ENCODE assay signal across 16 cellular contexts in the genomic region with DNA sequence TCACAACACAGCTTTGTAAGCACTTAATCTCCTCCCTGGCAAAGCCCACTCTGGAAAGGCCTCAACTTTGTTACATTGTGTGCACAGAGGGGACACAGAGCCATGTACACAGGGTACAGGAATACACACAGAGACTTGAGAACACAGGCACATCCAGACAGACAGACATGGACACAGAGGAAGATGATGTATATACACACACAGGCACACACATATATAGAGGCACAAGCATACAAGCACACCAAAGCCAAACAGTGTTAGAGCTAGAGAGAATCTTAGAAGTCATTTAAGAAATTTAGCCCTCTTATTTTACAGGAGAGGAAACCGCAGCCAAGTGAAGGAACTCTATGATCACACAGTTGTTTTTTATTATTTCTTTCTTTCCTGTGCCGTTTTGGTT. TPM values are rescaled to one million over a fixed set of nuclear protein-coding genes. Genes with fewer than 3 reads are reported as not detected.
DNase-seq lines count a peak whose midpoint lies in the region; ATAC-seq and TF ChIP-seq lines count a peak whose summit lies in the region.
"Had no signal": no experiment of that assay in that cellular context is flagged by ENCODE, and none has a peak within 500 bp of the region (broad histone marks: within the 10 kb centered on the region; RNA-seq: fewer than 3 reads in every experiment).

No MANE protein-coding gene starts in this region.

- peak overlapping the region in 1 of 2 experiments; percentile 38; a peak in 2 of 4 replicates for H4K8ac ChIP-seq in IMR-90 (ENCODE audit: low read depth in 2 of 2, low read length in 2 of 2)
- H4K8ac ChIP-seq in mesenchymal stem cell (ENCODE audit: low read length), result no peak overlapping the region
- H4K8ac ChIP-seq in neuronal stem cell (ENCODE audit: low read depth, low read length), result no peak overlapping the region

- intact Hi-C loops in IMR-90 (cut with micrococcal nuclease) (no loop called here), mammary epithelial cell (cut with micrococcal nuclease) (no loop called here), natural killer cell (cut with micrococcal nuclease) (no loop called here)

- dilution Hi-C loops in IMR-90 (cut with HindIII; ENCODE audit: low sequenced_read_pairs, unreplicated experiment) (no loop called here), mammary epithelial cell (cut with HindIII; ENCODE audit: low sequenced_read_pairs) (no loop called here)

- CTCF ChIA-PET in IMR-90 (lab: Yijun Ruan, JAX), result interaction anchor here (0.5 to 3.1 kb wide), 3 partner anchors 12 to 46 kb away, joined by 3 to 17 read pairs (median 3); no protein-coding TSS in a partner anchor
- CTCF ChIA-PET in mammary epithelial cell (lab: Charles Lee; ENCODE audit: low non-redundant PET), result interaction anchor here (0.5 to 1.0 kb wide), 2 partner anchors 8 to 25 kb away, joined by 5 to 6 read pairs; no protein-coding TSS in a partner anchor

- peak overlapping the region; percentile 73; the same call in 2 of the 3 replicates for H2BK15ac ChIP-seq in IMR-90 (ENCODE audit: low read depth, low read length)
- no peak overlapping the region for H2BK15ac ChIP-seq in mesenchymal stem cell (ENCODE audit: low read depth, poor library complexity, severe bottlenecking)
- H2BK15ac ChIP-seq in neuronal stem cell (ENCODE audit: low read length), result no peak overlapping the region

- H3K9me3 ChIP-seq in IMR-90 (ENCODE audit: control insufficient read depth, insufficient read depth, low read length) (no peaks in the 10 kb centered on the region), mammary epithelial cell (replicated peaks; ENCODE audit: insufficient read depth, low read length) (no peaks in the 10 kb centered on the region), mesenchymal stem cell (ENCODE audit: control insufficient read depth, low read length) (no peaks in the 10 kb centered on the region), stomach smooth muscle (ENCODE audit: control insufficient read depth in 2 of 2, low read length in 2 of 2) (peaks cover 0 to 7% of the 10 kb centered on the region in 2 donors), neuronal stem cell (replicated peaks in 1 of 2; ENCODE audit: control insufficient read depth in 2 of 2, insufficient read depth in 1 of 2, low read depth in 1 of 2, low read length in 2 of 2) (no peaks in the 10 kb centered on the region)
- H3K9me3 ChIP-seq: BLaER1 treated with 17β-estradiol and CSF1 and Interleukin-3, amounts not matched to agents 10 nM and 100 nM had no signal

- H2BK20ac ChIP-seq in IMR-90 (ENCODE audit: low read depth, low read length), result peak overlapping the region; percentile 64

- H3K18ac ChIP-seq in IMR-90 (ENCODE audit: low read depth, low read length), result peak overlapping the region; percentile 32; the same call in 1 of the 2 replicates
- peak overlapping the region; percentile 4 to 50 for H3K18ac ChIP-seq in mesenchymal stem cell (ENCODE audit: low read depth in 1 of 2, low read length in 2 of 2)
- H3K18ac ChIP-seq in neuronal stem cell (ENCODE audit: low read length), result no peak overlapping the region

- H2AFZ ChIP-seq in IMR-90 (replicated peaks; ENCODE audit: low read length, poor library complexity) (peak overlapping the region; percentile 45), mammary epithelial cell (ENCODE audit: low read depth, low read length) (peak overlapping the region; percentile 31), mesenchymal stem cell (ENCODE audit: low read depth, low read length) (no peak overlapping the region), neuronal stem cell (ENCODE audit: low read length) (no peak overlapping the region)

- POLR2A ChIA-PET in IMR-90 (lab: Charles Lee; ENCODE audit: unreplicated experiment), result interaction anchor here (0.6 kb wide), 1 partner anchor 30 kb away, joined by 16 read pairs; no protein-coding TSS in a partner anchor

- H4K20me1 ChIP-seq in IMR-90 (ENCODE audit: insufficient read depth, low read length) (no peaks in the 10 kb centered on the region; the same call in 1 of the 2 replicates), mammary epithelial cell (ENCODE audit: insufficient read depth, low read length) (no peaks in the 10 kb centered on the region)
- H4K20me1 ChIP-seq: BLaER1 treated with 17β-estradiol and CSF1 and Interleukin-3, amounts not matched to agents 10 nM and 100 nM had no signal

- H3K23ac ChIP-seq in IMR-90 (ENCODE audit: low read depth, low read length) (peak overlapping the region; percentile 61), mesenchymal stem cell (ENCODE audit: low read length in 2 of 2) (no peak overlapping the region), neuronal stem cell (ENCODE audit: low read depth, low read length, poor library complexity) (no peak overlapping the region)

- H3K79me1 ChIP-seq in IMR-90 (ENCODE audit: low read depth in 1 of 2, low read length in 2 of 2), result no peaks in the 10 kb centered on the region
- H3K79me1 ChIP-seq in mesenchymal stem cell (replicated peaks; ENCODE audit: low read length, poor library complexity, severe bottlenecking), result no peaks in the 10 kb centered on the region
- H3K79me1 ChIP-seq in neuronal stem cell (ENCODE audit: low read depth, low read length), result no peaks in the 10 kb centered on the region

- no peak for TF ChIP-seq POLR2A in IMR-90 (IDR thresholded peaks at IDR 0.05; ENCODE audit: low read depth, low read length)

- no peak for TF ChIP-seq CTCF in IMR-90 (conservative IDR thresholded peaks at IDR 0.05; ENCODE audit: low read depth, low read length)
- no peak for TF ChIP-seq CTCF in mammary epithelial cell (conservative IDR thresholded peaks at IDR 0.05 in 1 of 2, IDR thresholded peaks at IDR 0.05 in 1 of 2; ENCODE audit: extremely low read depth in 1 of 2, insufficient read depth in 1 of 2, low read depth in 1 of 2, low read length in 2 of 2)
- TF ChIP-seq CTCF in endothelial cell (IDR thresholded peaks at IDR 0.05; ENCODE audit: unreplicated experiment), result no peak
- TF ChIP-seq CTCF in natural killer cell (IDR thresholded peaks at IDR 0.05), result no peak

- H3K36me3 ChIP-seq in IMR-90 (ENCODE audit: control insufficient read depth, insufficient read depth, low read length) (no peaks in the 10 kb centered on the region), mammary epithelial cell (ENCODE audit: insufficient read depth, low read length) (no peaks in the 10 kb centered on the region), mesenchymal stem cell (ENCODE audit: control insufficient read depth in 1 of 2, insufficient read depth in 2 of 2, low read depth in 1 of 2, low read length in 2 of 2) (no peaks in the 10 kb centered on the region), stomach smooth muscle (ENCODE audit: control insufficient read depth in 2 of 2, insufficient read depth in 2 of 2, low read length in 2 of 2) (no peaks in the 10 kb centered on the region), neuronal stem cell (replicated peaks in 1 of 2; ENCODE audit: control insufficient read depth in 2 of 2, insufficient read depth in 2 of 2, low read length in 2 of 2) (no peaks in the 10 kb centered on the region)
- H3K36me3 ChIP-seq: BLaER1 treated with 17β-estradiol and CSF1 and Interleukin-3, amounts not matched to agents 10 nM and 100 nM; left ventricle myocardium inferior had no signal

- no peak; the same call in 1 of the 2 replicates for ATAC-seq in IMR-90 (ENCODE audit: low read depth)
- no peak for ATAC-seq in natural killer cell
- ATAC-seq: stimulated activated naive B cell treated with anti-CD40 and anti-IgM and Interleukin-4, amounts not matched to agents 10 μg/mL and 1 μg/mL and 100 μg/mL, for 72 hours had no signal

- H3K27me3 ChIP-seq in IMR-90 (ENCODE audit: control insufficient read depth, insufficient read depth, low read length), result peaks cover 19% of the 10 kb centered on the region
- no peaks in the 10 kb centered on the region for H3K27me3 ChIP-seq in mammary epithelial cell (ENCODE audit: insufficient read depth, low read length)
- peaks cover 36 to 50% of the 10 kb centered on the region in 2 experiments for H3K27me3 ChIP-seq in mesenchymal stem cell (ENCODE audit: control insufficient read depth in 1 of 2, insufficient read depth in 1 of 2, low read length in 2 of 2)
- H3K27me3 ChIP-seq in stomach smooth muscle (ENCODE audit: control insufficient read depth in 1 of 2, insufficient read depth in 2 of 2, low read length in 2 of 2), result no peaks in the 10 kb centered on the region
- H3K27me3 ChIP-seq in neuronal stem cell (ENCODE audit: control insufficient read depth in 3 of 3, insufficient read depth in 3 of 3, low read depth in 1 of 3, low read length in 3 of 3), result peaks cover 0 to 70% (median 19%) of the 10 kb centered on the region in 3 experiments

- H3K27me3 Mint-ChIP-seq in endothelial cell (ENCODE audit: unreplicated experiment), result peaks cover 8% of the 10 kb centered on the region
- H3K27me3 Mint-ChIP-seq in natural killer cell (ENCODE audit: low read depth in 2 of 2), result peaks cover 31 to 33% of the 10 kb centered on the region in 2 donors

- H2BK120ac ChIP-seq in IMR-90 (ENCODE audit: low read depth, low read length) (peak overlapping the region; percentile 59; the same call in 1 of the 2 replicates), mesenchymal stem cell (ENCODE audit: low read depth, low read length) (no peak overlapping the region), neuronal stem cell (ENCODE audit: low read depth, low read length) (no peak overlapping the region)

- H3K4me1 ChIP-seq in IMR-90 (ENCODE audit: control insufficient read depth, insufficient read depth, low read length) (peaks cover 23% of the 10 kb centered on the region), mammary epithelial cell (ENCODE audit: insufficient read depth, low read length) (peaks cover 83% of the 10 kb centered on the region), mesenchymal stem cell (ENCODE audit: control insufficient read depth, insufficient read depth, low read depth, low read length) (peaks cover 4% of the 10 kb centered on the region), stomach smooth muscle (ENCODE audit: control insufficient read depth, insufficient read depth, low read length) (peaks cover 57% of the 10 kb centered on the region), neuronal stem cell (ENCODE audit: control insufficient read depth in 2 of 2, insufficient read depth in 1 of 2, low read depth in 1 of 2, low read length in 2 of 2) (no peaks in the 10 kb centered on the region)

- H3K27ac Mint-ChIP-seq in endothelial cell (ENCODE audit: unreplicated experiment), result no peak overlapping the region
- H3K27ac Mint-ChIP-seq in natural killer cell, result no peak overlapping the region
- H3K27ac Mint-ChIP-seq: stimulated activated naive B cell treated with anti-CD40 and anti-IgM and Interleukin-4, amounts not matched to agents 10 μg/mL and 1 μg/mL and 100 μg/mL, for 72 hours had no signal

- H4K91ac ChIP-seq in IMR-90 (ENCODE audit: insufficient read depth, low read depth, low read length), result peak overlapping the region; percentile 18
- no peak overlapping the region for H4K91ac ChIP-seq in mesenchymal stem cell (ENCODE audit: low read length)
- no peak overlapping the region for H4K91ac ChIP-seq in neuronal stem cell (ENCODE audit: low read depth, low read length, poor library complexity)

- H3K4me1 Mint-ChIP-seq in endothelial cell (ENCODE audit: unreplicated experiment) (peaks cover 11% of the 10 kb centered on the region), natural killer cell (no peaks in the 10 kb centered on the region)
- H3K4me1 Mint-ChIP-seq: stimulated activated naive B cell treated with anti-CD40 and anti-IgM and Interleukin-4, amounts not matched to agents 10 μg/mL and 1 μg/mL and 100 μg/mL, for 72 hours had no signal

- H2BK5ac ChIP-seq in IMR-90 (ENCODE audit: low read depth, low read length, poor library complexity, severe bottlenecking) (no peak overlapping the region), mesenchymal stem cell (ENCODE audit: low read depth, low read length, poor library complexity, severe bottlenecking) (no peak overlapping the region), neuronal stem cell (ENCODE audit: low read length) (no peak overlapping the region)

- H2AK9ac ChIP-seq in IMR-90 (replicated peaks; ENCODE audit: low read depth, low read length, poor library complexity), result peak overlapping the region; percentile 49

- no peak overlapping the region for H3K4me3 Mint-ChIP-seq in endothelial cell (ENCODE audit: unreplicated experiment)
- H3K4me3 Mint-ChIP-seq in natural killer cell, result no peak overlapping the region
- H3K4me3 Mint-ChIP-seq: stimulated activated naive B cell treated with anti-CD40 and anti-IgM and Interleukin-4, amounts not matched to agents 10 μg/mL and 1 μg/mL and 100 μg/mL, for 72 hours had no signal

- no TSS peak for BruUV-seq in IMR-90 (replicated peaks; lab: Mats Ljungman, UMichigan)
- BruUV-seq in mammary epithelial cell (replicated peaks; lab: Mats Ljungman, UMichigan), result no TSS peak

- TF ChIP-seq RAD21 in IMR-90 (IDR thresholded peaks at IDR 0.05; ENCODE audit: low read length), result no peak

- no peak overlapping the region for H3K27ac ChIP-seq in IMR-90 (ENCODE audit: insufficient read depth, low read length)
- peak overlapping the region; percentile 96 for H3K27ac ChIP-seq in mammary epithelial cell (ENCODE audit: insufficient read depth, low read depth, low read length)
- peak overlapping the region; percentile 1 for H3K27ac ChIP-seq in mesenchymal stem cell (ENCODE audit: low read length, poor library complexity, severe bottlenecking)
- H3K27ac ChIP-seq in stomach smooth muscle (ENCODE audit: low read length), result peak overlapping the region; percentile 84
- H3K27ac ChIP-seq in neuronal stem cell (replicated peaks; ENCODE audit: low read length), result no peak overlapping the region
- H3K27ac ChIP-seq: BLaER1 treated with 17β-estradiol and CSF1 and Interleukin-3, amounts not matched to agents 10 nM and 100 nM had no signal

- H3K36me3 Mint-ChIP-seq in endothelial cell (ENCODE audit: low read depth, unreplicated experiment) (no peaks in the 10 kb centered on the region), natural killer cell (no peaks in the 10 kb centered on the region)
- H3K36me3 Mint-ChIP-seq: stimulated activated naive B cell treated with anti-CD40 and anti-IgM and Interleukin-4, amounts not matched to agents 10 μg/mL and 1 μg/mL and 100 μg/mL, for 72 hours had no signal

- 0 out of 2 replicates have a peak overlapping the region, but pooled peaks have one; percentile 16 for H4K5ac ChIP-seq in IMR-90 (ENCODE audit: low read depth, low read length)

- in situ Hi-C loops in IMR-90 (cut with MboI; ENCODE audit: low sequenced_read_pairs) (no loop called here), mammary epithelial cell (cut with MboI; ENCODE audit: low sequenced_read_pairs in 2 of 2) (no loop called here)

- peaks cover 17% of the 10 kb centered on the region for H3K9me1 ChIP-seq in IMR-90 (ENCODE audit: insufficient read depth, low read length)

- H3K9ac ChIP-seq in IMR-90 (ENCODE audit: low read depth, low read length) (0 out of 2 replicates have a peak overlapping the region, but pooled peaks have one; percentile 21), mammary epithelial cell (ENCODE audit: insufficient read depth, low read length) (peak overlapping the region; percentile 81), mesenchymal stem cell (ENCODE audit: low read length) (peak overlapping the region; percentile 54), stomach smooth muscle (ENCODE audit: low read length in 2 of 2) (peak overlapping the region in 1 of 2 donors; percentile 5), neuronal stem cell (ENCODE audit: low read depth, low read length, poor library complexity) (no peak overlapping the region)
- H3K9ac ChIP-seq: BLaER1 treated with 17β-estradiol and CSF1 and Interleukin-3, amounts not matched to agents 10 nM and 100 nM had no signal

- peak overlapping the region; percentile 75 for H2AK5ac ChIP-seq in IMR-90 (ENCODE audit: low read depth, low read length)
- no peak overlapping the region for H2AK5ac ChIP-seq in mesenchymal stem cell (ENCODE audit: low read length, severe bottlenecking)
- no peak overlapping the region for H2AK5ac ChIP-seq in neuronal stem cell (ENCODE audit: low read depth, low read length)

- WGBS in IMR-90 (ENCODE audit: extremely low coverage in 2 of 2, insufficient read length in 1 of 2), 2 experiments, result no CpG with 5 or more reads among the region's 2 CpGs
- WGBS in mammary epithelial cell (ENCODE audit: low coverage, missing lambda C conversion rate), result 79% methylated on average over 2 of the region's 2 CpGs
- WGBS in mesenchymal stem cell, result no CpG with 5 or more reads among the region's 2 CpGs
- WGBS in neuronal stem cell (ENCODE audit: extremely low coverage in 2 of 2, insufficient read length in 2 of 2, insufficient replicate concordance in 1 of 2), 2 donors, result no CpG with 5 or more reads among the region's 2 CpGs

- no peaks in the 10 kb centered on the region for H3K9me3 Mint-ChIP-seq in endothelial cell (ENCODE audit: unreplicated experiment)
- H3K9me3 Mint-ChIP-seq in natural killer cell, result no peaks in the 10 kb centered on the region
- H3K9me3 Mint-ChIP-seq: stimulated activated naive B cell treated with anti-CD40 and anti-IgM and Interleukin-4, amounts not matched to agents 10 μg/mL and 1 μg/mL and 100 μg/mL, for 72 hours had no signal

- peak overlapping the region; percentile 58 for H3K4me2 ChIP-seq in IMR-90 (ENCODE audit: low read depth, low read length)
- H3K4me2 ChIP-seq in mammary epithelial cell (ENCODE audit: insufficient read depth, low read depth, low read length), result peak overlapping the region; percentile 67
- H3K4me2 ChIP-seq in mesenchymal stem cell (ENCODE audit: low read length, poor library complexity, severe bottlenecking), result no peak overlapping the region
- no peak overlapping the region for H3K4me2 ChIP-seq in neuronal stem cell (ENCODE audit: insufficient read depth, low read length, poor library complexity, severe bottlenecking)
- H3K4me2 ChIP-seq: BLaER1 treated with 17β-estradiol and CSF1 and Interleukin-3, amounts not matched to agents 10 nM and 100 nM had no signal

- DNase-seq in IMR-90 (no peak), mammary epithelial cell (no peak), mesenchymal stem cell (no peak), neuronal stem cell (ENCODE audit: low spot score) (no peak), endothelial cell (ENCODE audit: low spot score) (no peak), natural killer cell (no peak), NCI-H1417 treated with DMSO at 0.1 percent for 48 hours (lab: John Stamatoyannopoulos, UW) (no peak)
- DNase-seq: activated CD4-positive, alpha-beta T cell treated with anti-CD3 and anti-CD28 coated beads for 1 hour; activated T-cell treated with anti-CD3 and anti-CD28 coated beads for 4 hours; effector CD8-positive, alpha-beta T cell; left ventricle myocardium inferior; stimulated activated naive B cell treated with anti-CD40 and anti-IgM and Interleukin-4, amounts not matched to agents 10 μg/mL and 1 μg/mL and 100 μg/mL, for 72 hours had no signal

- H3K4me3 ChIP-seq in IMR-90 (ENCODE audit: insufficient read depth, low read depth, low read length), result no peak overlapping the region
- H3K4me3 ChIP-seq in mammary epithelial cell (replicated peaks in 1 of 3; ENCODE audit: insufficient read depth in 1 of 3, low read depth in 2 of 3, low read length in 3 of 3), result peak overlapping the region in 1 of 3 experiments; percentile 16
- peak overlapping the region in 1 of 2 experiments; percentile 51 for H3K4me3 ChIP-seq in mesenchymal stem cell (ENCODE audit: insufficient read depth in 1 of 2, low read depth in 1 of 2, low read length in 2 of 2)
- peak overlapping the region in 1 of 2 donors; percentile 8 for H3K4me3 ChIP-seq in stomach smooth muscle (ENCODE audit: low read length in 2 of 2)
- no peak overlapping the region for H3K4me3 ChIP-seq in neuronal stem cell (ENCODE audit: low read length in 2 of 2)
- H3K4me3 ChIP-seq: BLaER1 treated with 17β-estradiol and CSF1 and Interleukin-3, amounts not matched to agents 10 nM and 100 nM; left ventricle myocardium inferior had no signal

- peak overlapping the region; percentile 72 for H3K4ac ChIP-seq in IMR-90 (ENCODE audit: low read depth, low read length)
- H3K4ac ChIP-seq in mesenchymal stem cell (ENCODE audit: low read depth in 1 of 2, low read length in 2 of 2), result no peak overlapping the region
- H3K4ac ChIP-seq in neuronal stem cell (ENCODE audit: low read length), result no peak overlapping the region

- peak overlapping the region; percentile 30; the same call in 1 of the 2 replicates for H3K56ac ChIP-seq in IMR-90 (ENCODE audit: extremely low read depth, insufficient read depth, low read length)

- H2BK12ac ChIP-seq in mesenchymal stem cell (ENCODE audit: low read length in 2 of 2) (peak overlapping the region in 1 of 2 experiments; percentile 11), neuronal stem cell (ENCODE audit: low read length) (no peak overlapping the region)

- H3K79me2 ChIP-seq in mammary epithelial cell (ENCODE audit: insufficient read depth, low read length), result peaks cover 65% of the 10 kb centered on the region

- H3K14ac ChIP-seq in IMR-90 (replicated peaks; ENCODE audit: low read depth, low read length), result peak overlapping the region; percentile 84
- H3K14ac ChIP-seq in mesenchymal stem cell (ENCODE audit: low read length in 2 of 2), result peak overlapping the region in 1 of 2 experiments; percentile 8
- no peak overlapping the region for H3K14ac ChIP-seq in neuronal stem cell (ENCODE audit: low read length)

RNA-seq across cellular contexts. Expression of a gene that starts 6.4 kb away (rescaled TPM):
- total RNA-seq in IMR-90 (2012; rRNA removed) (0.18 TPM in 1 of 2 replicates, not detected in the other), mammary epithelial cell (10 to 100 TPM; 64.0 to 83.9 TPM), endothelial cell (ENCODE audit: unreplicated experiment) (10.6 TPM), natural killer cell (1 to 10 TPM in 1 of 3 donors, not detected in 2; 1.1 TPM)
- polyA plus RNA-seq in IMR-90 (2012; rRNA removed) (not detected in 2 replicates), mammary epithelial cell (51.7 TPM)
- 0.08 TPM in 1 of 2 replicates, not detected in the other for polyA plus RNA-seq in IMR-90 (2012; cell fraction: cytosol; rRNA removed)
- polyA plus RNA-seq in IMR-90 (2012; cell fraction: nucleus; rRNA removed; ENCODE audit: low replicate concordance), result not detected in 2 replicates
- 64.9 TPM for polyA minus RNA-seq in mammary epithelial cell
- 4.8 TPM for polyA plus RNA-seq in mesenchymal stem cell (2013, experiment 1 of 2)
- 4.7 TPM for polyA plus RNA-seq in mesenchymal stem cell (2013, experiment 2 of 2)
- polyA plus RNA-seq in neuronal stem cell (2013, experiment 1 of 2), result 0.53 TPM
- 0.40 TPM for polyA plus RNA-seq in neuronal stem cell (2013, experiment 2 of 2)
- total RNA-seq: LHCN-M2 had no signal

RNA-seq across cellular contexts. Expression of a gene that starts 20.2 kb away (rescaled TPM):
- total RNA-seq in IMR-90 (2012; rRNA removed), result 46.8 and 47.2 TPM in 2 replicates
- 69.8 and 98.0 TPM in 2 replicates for polyA plus RNA-seq in IMR-90 (2012; rRNA removed)
- polyA plus RNA-seq in IMR-90 (2012; cell fraction: cytosol; rRNA removed), result 24.8 and 31.2 TPM in 2 replicates
- polyA plus RNA-seq in IMR-90 (2012; cell fraction: nucleus; rRNA removed; ENCODE audit: low replicate concordance), result 16.5 and 67.6 TPM in 2 replicates
- total RNA-seq in mammary epithelial cell, result 100 to 1,000 TPM in 1 of 2 donors, 10 to 100 TPM in 1; 67.2 to 270 TPM
- 26.0 TPM for polyA plus RNA-seq in mammary epithelial cell
- polyA minus RNA-seq in mammary epithelial cell, result 170 TPM
- polyA plus RNA-seq in mesenchymal stem cell (2013, experiment 1 of 2), result 77.4 TPM
- 77.5 TPM for polyA plus RNA-seq in mesenchymal stem cell (2013, experiment 2 of 2)
- 162 TPM for polyA plus RNA-seq in neuronal stem cell (2013, experiment 1 of 2)
- polyA plus RNA-seq in neuronal stem cell (2013, experiment 2 of 2), result 163 TPM
- 188 TPM for total RNA-seq in endothelial cell (ENCODE audit: unreplicated experiment)
- 100 to 1,000 TPM; 214 to 253 (median 214) TPM for total RNA-seq in natural killer cell

RNA-seq across cellular contexts. Expression of a gene that starts 28.4 kb away (rescaled TPM):
- total RNA-seq in IMR-90 (2012; rRNA removed) (not detected in 2 replicates), mammary epithelial cell (not detected), endothelial cell (ENCODE audit: unreplicated experiment) (0.90 TPM), natural killer cell (not detected)
- polyA plus RNA-seq in IMR-90 (2012; rRNA removed) (not detected in 2 replicates), mammary epithelial cell (not detected)
- polyA plus RNA-seq in IMR-90 (2012; cell fraction: cytosol; rRNA removed), result not detected in 2 replicates
- polyA plus RNA-seq in IMR-90 (2012; cell fraction: nucleus; rRNA removed; ENCODE audit: low replicate concordance), result not detected in 2 replicates
- polyA minus RNA-seq in mammary epithelial cell, result not detected
- not detected for polyA plus RNA-seq in mesenchymal stem cell (2013, experiment 1 of 2)
- polyA plus RNA-seq in mesenchymal stem cell (2013, experiment 2 of 2), result not detected
- polyA plus RNA-seq in neuronal stem cell (2013, experiment 1 of 2), result 0.24 TPM
- 0.32 TPM for polyA plus RNA-seq in neuronal stem cell (2013, experiment 2 of 2)
- total RNA-seq: left ventricle myocardium inferior, LHCN-M2, posterior vena cava had no signal

RNA-seq across cellular contexts. Expression of a gene that starts 36.0 kb away (rescaled TPM):
- not detected in 2 replicates for total RNA-seq in IMR-90 (2012; rRNA removed)
- 0.02 and 0.03 TPM in 2 replicates for polyA plus RNA-seq in IMR-90 (2012; rRNA removed)
- polyA plus RNA-seq in IMR-90 (2012; cell fraction: cytosol; rRNA removed), result 0.04 TPM in 1 of 2 replicates, not detected in the other
- 0.10 and 0.13 TPM in 2 replicates for polyA plus RNA-seq in IMR-90 (2012; cell fraction: nucleus; rRNA removed; ENCODE audit: low replicate concordance)
- total RNA-seq in mammary epithelial cell, result under 1 TPM in 1 of 2 donors, not detected in 1; 0.24 TPM
- polyA plus RNA-seq in mammary epithelial cell, result 0.07 TPM
- polyA minus RNA-seq in mammary epithelial cell, result 0.31 TPM
- not detected for polyA plus RNA-seq in mesenchymal stem cell (2013, experiment 1 of 2)
- not detected for polyA plus RNA-seq in mesenchymal stem cell (2013, experiment 2 of 2)
- polyA plus RNA-seq in neuronal stem cell (2013, experiment 1 of 2), result 0.15 TPM
- 0.19 TPM for polyA plus RNA-seq in neuronal stem cell (2013, experiment 2 of 2)
- total RNA-seq in endothelial cell (ENCODE audit: unreplicated experiment), result 0.10 TPM
- total RNA-seq in natural killer cell, result under 1 TPM in 1 of 3 donors, not detected in 2; 0.23 TPM
- total RNA-seq: LHCN-M2, posterior vena cava had no signal

RNA-seq across cellular contexts. Expression of a gene that starts 57.6 kb away (rescaled TPM):
- total RNA-seq in IMR-90 (2012; rRNA removed) (3.6 and 4.7 TPM in 2 replicates), mammary epithelial cell (under 1 TPM; 0.19 to 0.67 TPM), endothelial cell (ENCODE audit: unreplicated experiment) (1.7 TPM), natural killer cell (under 1 TPM in 1 of 3 donors, not detected in 2; 0.07 TPM)
- polyA plus RNA-seq in IMR-90 (2012; rRNA removed) (4.1 and 4.4 TPM in 2 replicates), mammary epithelial cell (0.07 TPM)
- polyA plus RNA-seq in IMR-90 (2012; cell fraction: cytosol; rRNA removed), result 5.7 and 7.2 TPM in 2 replicates
- 5.1 and 10.2 TPM in 2 replicates for polyA plus RNA-seq in IMR-90 (2012; cell fraction: nucleus; rRNA removed; ENCODE audit: low replicate concordance)
- polyA minus RNA-seq in mammary epithelial cell, result not detected
- 19.0 TPM for polyA plus RNA-seq in mesenchymal stem cell (2013, experiment 1 of 2)
- 18.7 TPM for polyA plus RNA-seq in mesenchymal stem cell (2013, experiment 2 of 2)
- polyA plus RNA-seq in neuronal stem cell (2013, experiment 1 of 2), result 20.8 TPM
- 20.9 TPM for polyA plus RNA-seq in neuronal stem cell (2013, experiment 2 of 2)

Comparison
In these comparisons a context has a peak if more than half of its experiments do, and no peak if none do; other contexts are left out.
1. H2AFZ ChIP-seq: peak in IMR-90 (single experiment) and mammary epithelial cell (single experiment); none in mesenchymal stem cell (single experiment) and neuronal stem cell (single experiment).
2. H3K27ac ChIP-seq: peak in mammary epithelial cell (single experiment), mesenchymal stem cell (single experiment) and stomach smooth muscle (single experiment); none in IMR-90 (single experiment) and neuronal stem cell (single experiment).
3. H3K4me2 ChIP-seq: peak in IMR-90 (single experiment) and mammary epithelial cell (single experiment); none in mesenchymal stem cell (single experiment) and neuronal stem cell (single experiment).